ENCODE assay signal across 8 cellular contexts in the genomic region with DNA sequence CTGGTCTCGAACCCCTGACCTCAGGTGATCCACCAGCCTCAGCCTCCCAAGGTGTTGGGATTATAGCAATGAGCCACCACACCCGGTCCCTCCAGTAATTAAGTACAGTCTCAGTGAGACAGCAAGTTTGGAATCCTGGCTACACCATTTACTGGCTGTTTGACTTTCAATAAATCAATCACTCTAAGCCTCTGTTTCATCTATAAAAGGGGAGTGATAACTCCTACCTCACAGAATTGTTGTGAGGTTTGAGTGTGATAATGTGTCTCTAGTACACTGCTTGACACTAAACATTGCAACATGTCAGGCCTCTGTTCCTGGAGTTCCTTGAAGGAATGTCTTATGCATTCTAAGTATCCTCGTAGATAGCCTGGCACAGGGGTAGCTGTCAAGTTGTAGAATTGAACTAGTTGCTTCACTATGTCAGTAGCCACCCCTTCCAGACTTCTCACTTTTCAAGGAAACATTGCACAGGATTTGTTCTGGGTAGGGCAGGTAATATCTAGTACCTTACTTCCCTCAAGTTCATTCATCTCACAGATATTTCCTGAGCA. TPM values are rescaled to one million over a fixed set of nuclear protein-coding genes. Genes with fewer than 3 reads are reported as not detected.
DNase-seq lines count a peak whose midpoint lies in the region; ATAC-seq and TF ChIP-seq lines count a peak whose summit lies in the region.

No MANE protein-coding gene starts in this region.

- H3K9me3 ChIP-seq in BLaER1 treated with 17β-estradiol and CSF1 and Interleukin-3, amounts not matched to agents 10 nM and 100 nM (replicated peaks in 1 of 11), result no peaks in the 10 kb centered on the region
- no peaks in the 10 kb centered on the region for H3K9me3 ChIP-seq in Karpas-422 (ENCODE audit: low read length)

- ATAC-seq in GM18873 (IDR thresholded peaks at IDR 0.05; ENCODE audit: low FRiP score, unreplicated experiment), result no peak

- no peaks in the 10 kb centered on the region for H3K9me2 ChIP-seq in Karpas-422 (replicated peaks; ENCODE audit: insufficient read depth, low read length)

- H3K27ac Mint-ChIP-seq in neural crest cell (ENCODE audit: unreplicated experiment), result peak overlapping the region; percentile 90

- H3K36me3 ChIP-seq in BLaER1 treated with 17β-estradiol and CSF1 and Interleukin-3, amounts not matched to agents 10 nM and 100 nM, result peaks cover 13 to 33% (median 23%) of the 10 kb centered on the region in 11 experiments
- H3K36me3 ChIP-seq in Karpas-422 (ENCODE audit: insufficient read depth, low read length), result no peaks in the 10 kb centered on the region

- peaks cover 8% of the 10 kb centered on the region for H3K36me3 Mint-ChIP-seq in neural crest cell (ENCODE audit: low read depth)

- peak overlapping the region in 9 of 11 experiments; percentile 19 to 90 (median 86); a peak in 9 of 22 replicates for H3K27ac ChIP-seq in BLaER1 treated with 17β-estradiol and CSF1 and Interleukin-3, amounts not matched to agents 10 nM and 100 nM
- H3K27ac ChIP-seq in Karpas-422 (ENCODE audit: low read length), result peak overlapping the region; percentile 77

- peak overlapping the region; percentile 60 to 76 (median 68); a peak in 19 of 20 replicates for H3K4me3 ChIP-seq in BLaER1 treated with 17β-estradiol and CSF1 and Interleukin-3, amounts not matched to agents 10 nM and 100 nM
- H3K4me3 ChIP-seq in Karpas-422 (ENCODE audit: low read length), result peak overlapping the region; percentile 68
- peak overlapping the region; percentile 70 for H3K4me3 ChIP-seq in choroid plexus epithelial cell (ENCODE audit: low read depth, low read length)

- peak overlapping the region; percentile 80 to 98 (median 93) for H3K4me2 ChIP-seq in BLaER1 treated with 17β-estradiol and CSF1 and Interleukin-3, amounts not matched to agents 10 nM and 100 nM
- H3K4me2 ChIP-seq in Karpas-422 (ENCODE audit: low read depth, low read length, poor library complexity, severe bottlenecking), result peak overlapping the region; percentile 78

- H3K4me3 Mint-ChIP-seq in neural crest cell, result peak overlapping the region; percentile 76

- peaks cover 16% of the 10 kb centered on the region for H3K79me2 ChIP-seq in Karpas-422 (ENCODE audit: low read length)

- H3K27me3 ChIP-seq in BLaER1 treated with 17β-estradiol and CSF1 and Interleukin-3, amounts not matched to agents 10 nM and 100 nM, result no peaks in the 10 kb centered on the region
- no peaks in the 10 kb centered on the region for H3K27me3 ChIP-seq in Karpas-422 (ENCODE audit: low read length)

- H3K27me3 Mint-ChIP-seq in neural crest cell (ENCODE audit: low read depth), result no peaks in the 10 kb centered on the region

- no peaks in the 10 kb centered on the region for H4K20me1 ChIP-seq in BLaER1 treated with 17β-estradiol and CSF1 and Interleukin-3, amounts not matched to agents 10 nM and 100 nM
- H4K20me1 ChIP-seq in Karpas-422 (ENCODE audit: insufficient read depth, low read depth, low read length), result no peaks in the 10 kb centered on the region

- TF ChIP-seq CTCF in choroid plexus epithelial cell (conservative IDR thresholded peaks at IDR 0.05; ENCODE audit: low read depth, low read length) (no peak), neural crest cell (conservative IDR thresholded peaks at IDR 0.05) (no peak)

- H3K9ac ChIP-seq in BLaER1 treated with 17β-estradiol and CSF1 and Interleukin-3, amounts not matched to agents 10 nM and 100 nM, result peak overlapping the region; percentile 81 to 87 (median 85); a peak in 20 of 22 replicates
- peak overlapping the region; percentile 78 for H3K9ac ChIP-seq in Karpas-422 (ENCODE audit: low read length)

- no peaks in the 10 kb centered on the region for H3K9me3 Mint-ChIP-seq in neural crest cell

- DNase-seq in Karpas-422 (no peak), choroid plexus epithelial cell (ENCODE audit: low read depth) (no peak), neural crest cell (ENCODE audit: low read depth, low spot score) (no peak), mesenteric fat pad (ENCODE audit: low spot score) (no peak), kidney tubule cell (ENCODE audit: low spot score) (no peak)
- no peak for DNase-seq in stimulated activated CD4-positive, alpha-beta T cell treated with anti-CD3 and anti-CD28 coated beads, Interleukin-2, amount 100 ng/mL, for 24 hours

- peaks cover 42 to 57% (median 50%) of the 10 kb centered on the region in 10 experiments for H3K4me1 ChIP-seq in BLaER1 treated with 17β-estradiol and CSF1 and Interleukin-3, amounts not matched to agents 10 nM and 100 nM
- H3K4me1 ChIP-seq in Karpas-422 (ENCODE audit: low read length), result peaks cover 41% of the 10 kb centered on the region

- no peak overlapping the region for H2AFZ ChIP-seq in Karpas-422 (ENCODE audit: low read length)

- peaks cover 42% of the 10 kb centered on the region for H3K4me1 Mint-ChIP-seq in neural crest cell

RNA-seq across cellular contexts. Expression of a gene that starts 12.4 kb away (rescaled TPM):
- 20.7 and 30.6 TPM in 2 replicates for total RNA-seq in Karpas-422 (2014; rRNA removed; shearing (Covaris generic); ENCODE audit: low replicate concordance)
- total RNA-seq in neural crest cell, result 93.1 and 94.3 TPM in 2 replicates
- 25.2 TPM for total RNA-seq in mesenteric fat pad

RNA-seq across cellular contexts. Expression of a gene that starts 19.3 kb away (rescaled TPM):
- total RNA-seq in Karpas-422 (2014; rRNA removed; shearing (Covaris generic); ENCODE audit: low replicate concordance), result 69.7 and 73.5 TPM in 2 replicates
- total RNA-seq in neural crest cell (68.9 and 75.3 TPM in 2 replicates), mesenteric fat pad (69.7 TPM)

RNA-seq across cellular contexts. Expression of a gene that starts 30.4 kb away (rescaled TPM):
- 78.7 and 99.6 TPM in 2 replicates for total RNA-seq in Karpas-422 (2014; rRNA removed; shearing (Covaris generic); ENCODE audit: low replicate concordance)
- total RNA-seq in neural crest cell, result 101 and 104 TPM in 2 replicates
- total RNA-seq in mesenteric fat pad, result 34.7 TPM

RNA-seq across cellular contexts. Expression of a gene that starts 34.4 kb away (rescaled TPM):
- 5.9 and 6.3 TPM in 2 replicates for total RNA-seq in Karpas-422 (2014; rRNA removed; shearing (Covaris generic); ENCODE audit: low replicate concordance)
- 20.8 and 22.4 TPM in 2 replicates for total RNA-seq in neural crest cell
- total RNA-seq in mesenteric fat pad, result 3.3 TPM

RNA-seq across cellular contexts. Expression of a gene that starts 34.4 kb away (rescaled TPM):
- 49.5 and 56.9 TPM in 2 replicates for total RNA-seq in Karpas-422 (2014; rRNA removed; shearing (Covaris generic); ENCODE audit: low replicate concordance)
- total RNA-seq in neural crest cell (36.0 and 38.3 TPM in 2 replicates), mesenteric fat pad (40.0 TPM)
